In genomic region chr11:68314886-68315580, GRCh38 we compare ENCODE assay signal across 1 cellular context.
A peak's percentile ranks its signal among the peaks of the same experiment; 100 is the strongest.
TF ChIP-seq lines count a peak whose summit lies in the region.

No MANE protein-coding gene starts in this region.

TF ChIP-seq in HepG2, 621 proteins besides CTCF, POLR2A, EP300 and RAD21 (continued from another document and continues in another):
- 0 out of 2 replicates have a peak, but pooled peaks have one; percentile 25 for TF ChIP-seq HNF1A (IDR thresholded peaks at IDR 0.05; ENCODE audit: low read depth)
- TF ChIP-seq HNF1A (CRISPR knock-in tag; IDR thresholded peaks at IDR 0.05; ENCODE audit: borderline replicate concordance) = peak; percentile 60; the same call in 1 of the 2 replicates
- no peak for TF ChIP-seq ZNF737 (CRISPR knock-in tag; IDR thresholded peaks at IDR 0.05; ENCODE audit: borderline replicate concordance)
- no peak for TF ChIP-seq ZZZ3 (CRISPR knock-in tag; IDR thresholded peaks at IDR 0.05; ENCODE audit: borderline replicate concordance)
- TF ChIP-seq SP1 (IDR thresholded peaks at IDR 0.05) = no peak
- no peak; the same call in 1 of the 2 replicates for TF ChIP-seq SP1 (CRISPR knock-in tag; IDR thresholded peaks at IDR 0.05)
- TF ChIP-seq ZNF720 (CRISPR knock-in tag; IDR thresholded peaks at IDR 0.05) = no peak
- TF ChIP-seq TFDP2 (CRISPR knock-in tag; IDR thresholded peaks at IDR 0.05) = no peak
- 0 out of 2 replicates have a peak, but pooled peaks have one; percentile 17 for TF ChIP-seq ZFP90 (CRISPR knock-in tag; IDR thresholded peaks at IDR 0.05; ENCODE audit: borderline replicate concordance)
- no peak for TF ChIP-seq ZNF549 (CRISPR knock-in tag; IDR thresholded peaks at IDR 0.05)
- no peak for TF ChIP-seq ARNT (IDR thresholded peaks at IDR 0.05)
- TF ChIP-seq ZNF503 (CRISPR knock-in tag; IDR thresholded peaks at IDR 0.05) = peak; percentile 74
- peak; percentile 82 for TF ChIP-seq ZNF710 (CRISPR knock-in tag; IDR thresholded peaks at IDR 0.05; ENCODE audit: borderline replicate concordance)
- TF ChIP-seq ARID5B (CRISPR knock-in tag; IDR thresholded peaks at IDR 0.05) = peak; percentile 85
- TF ChIP-seq IKZF5 (CRISPR knock-in tag; IDR thresholded peaks at IDR 0.05) = peak; percentile 83
- TF ChIP-seq ZNF614 (CRISPR knock-in tag; IDR thresholded peaks at IDR 0.05; ENCODE audit: borderline replicate concordance) = peak; percentile 91
- peak; percentile 96 for TF ChIP-seq SALL1 (CRISPR knock-in tag; IDR thresholded peaks at IDR 0.05)
- peak; percentile 77 for TF ChIP-seq KAT8 (CRISPR knock-in tag; IDR thresholded peaks at IDR 0.05)
- TF ChIP-seq GATAD2A (CRISPR knock-in tag; IDR thresholded peaks at IDR 0.05) = peak; percentile 87
- TF ChIP-seq SMAD9 (CRISPR knock-in tag; IDR thresholded peaks at IDR 0.05) = 0 out of 2 replicates have a peak, but pooled peaks have one; percentile 11
- no peak for TF ChIP-seq ZNF383 (CRISPR knock-in tag; IDR thresholded peaks at IDR 0.05; ENCODE audit: borderline replicate concordance)
- no peak for TF ChIP-seq TERF1 (CRISPR knock-in tag; IDR thresholded peaks at IDR 0.05)
- peak; percentile 29; the same call in 1 of the 2 replicates for TF ChIP-seq HOXA9 (CRISPR knock-in tag; IDR thresholded peaks at IDR 0.05; ENCODE audit: borderline replicate concordance)
- peak; percentile 54; the same call in 1 of the 2 replicates for TF ChIP-seq THAP11 (CRISPR knock-in tag; IDR thresholded peaks at IDR 0.05)
- no peak for TF ChIP-seq MAZ (IDR thresholded peaks at IDR 0.05; ENCODE audit: borderline replicate concordance, low read depth, low read length)
- no peak for TF ChIP-seq MAZ (CRISPR knock-in tag; IDR thresholded peaks at IDR 0.05; ENCODE audit: low read depth)
- TF ChIP-seq ZSCAN25 (CRISPR knock-in tag; IDR thresholded peaks at IDR 0.05) = peak; percentile 97
- peak; percentile 90; the same call in 1 of the 2 replicates for TF ChIP-seq ZBTB4 (CRISPR knock-in tag; IDR thresholded peaks at IDR 0.05; ENCODE audit: borderline replicate concordance)
- peak; percentile 80; the same call in 1 of the 2 replicates for TF ChIP-seq CCDC6 (CRISPR knock-in tag; IDR thresholded peaks at IDR 0.05)
- TF ChIP-seq HDAC2 (CRISPR knock-in tag; IDR thresholded peaks at IDR 0.05) = peak; percentile 85
- peak; percentile 43; the same call in 1 of the 2 replicates for TF ChIP-seq ZNF160 (CRISPR knock-in tag; IDR thresholded peaks at IDR 0.05)
- peak; percentile 92 for TF ChIP-seq ZBTB43 (CRISPR knock-in tag; conservative IDR thresholded peaks at IDR 0.05)
- TF ChIP-seq PTBP1 (IDR thresholded peaks at IDR 0.05; ENCODE audit: low read depth, low read length, poor library complexity, severe bottlenecking) = no peak
- TF ChIP-seq KDM5B (CRISPR knock-in tag; IDR thresholded peaks at IDR 0.05; ENCODE audit: borderline replicate concordance) = peak; percentile 91; the same call in 1 of the 2 replicates
- TF ChIP-seq LCORL (IDR thresholded peaks at IDR 0.05) = no peak
- peak; percentile 90 for TF ChIP-seq LCORL (CRISPR knock-in tag; IDR thresholded peaks at IDR 0.05)
- no peak for TF ChIP-seq SOX6 (IDR thresholded peaks at IDR 0.05)
- TF ChIP-seq SOX6 (CRISPR knock-in tag; IDR thresholded peaks at IDR 0.05) = peak; percentile 95
- peak; percentile 66; the same call in 1 of the 2 replicates for TF ChIP-seq SMAD3 (CRISPR knock-in tag; IDR thresholded peaks at IDR 0.05)
- TF ChIP-seq ZNF792 (CRISPR knock-in tag; IDR thresholded peaks at IDR 0.05) = peak; percentile 84; the same call in 1 of the 2 replicates
- peak; percentile 46; the same call in 1 of the 2 replicates for TF ChIP-seq CEBPG (CRISPR knock-in tag; IDR thresholded peaks at IDR 0.05)
- no peak for TF ChIP-seq RFX1 (IDR thresholded peaks at IDR 0.05)
